Comparison of ENCODE assay signal across 22 cellular contexts in the genomic region with DNA sequence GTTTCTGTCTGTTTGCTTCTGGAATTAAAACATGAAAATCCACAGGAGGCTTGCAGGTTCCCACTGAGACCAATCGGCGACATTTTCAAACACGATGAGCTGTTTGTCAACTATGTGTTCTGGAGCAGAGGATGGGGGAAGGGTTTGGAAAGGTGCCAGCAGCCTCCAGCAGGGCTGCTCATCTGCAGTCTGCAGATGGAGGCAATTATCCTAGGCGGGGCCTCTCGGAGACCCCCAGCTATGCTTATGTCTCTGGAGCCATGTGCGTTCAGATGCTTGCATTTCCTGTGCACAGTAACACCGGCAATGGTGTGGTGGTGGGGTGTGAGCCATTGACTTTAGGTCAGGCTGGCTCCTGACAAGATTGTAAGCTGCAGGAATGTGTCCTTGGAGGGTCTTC. TPM values are rescaled to one million over a fixed set of nuclear protein-coding genes. Genes with fewer than 3 reads are reported as not detected.
DNase-seq lines count a peak whose midpoint lies in the region; ATAC-seq and TF ChIP-seq lines count a peak whose summit lies in the region.
"Had no signal": no experiment of that assay in that cellular context is flagged by ENCODE, and none has a peak within 500 bp of the region (broad histone marks: within the 10 kb centered on the region; RNA-seq: fewer than 3 reads in every experiment).

No MANE protein-coding gene starts in this region.

- peaks cover 31% of the 10 kb centered on the region for H3K4me1 ChIP-seq in A673 (ENCODE audit: insufficient read depth, low read length, poor library complexity, severe bottlenecking)
- H3K4me1 ChIP-seq in right cardiac atrium (ENCODE audit: control insufficient read depth, insufficient read depth, low read length): no peaks in the 10 kb centered on the region
- H3K4me1 ChIP-seq: Caco-2 had no signal

- H3K9me3 Mint-ChIP-seq in osteocyte (ENCODE audit: unreplicated experiment): no peaks in the 10 kb centered on the region
- no peaks in the 10 kb centered on the region for H3K9me3 Mint-ChIP-seq in chondrocyte (ENCODE audit: low read depth)
- H3K9me3 Mint-ChIP-seq: activated naive CD8-positive, alpha-beta T cell treated with anti-CD3 and anti-CD28 coated beads for 36 hours; central memory CD8-positive, alpha-beta T cell had no signal

- no peaks in the 10 kb centered on the region for H3K9me3 ChIP-seq in A673 (ENCODE audit: low read depth, low read length, poor library complexity, severe bottlenecking)
- no peaks in the 10 kb centered on the region for H3K9me3 ChIP-seq in right cardiac atrium (ENCODE audit: control insufficient read depth, low read length)
- H3K9me3 ChIP-seq: Caco-2 had no signal

- H3K27me3 Mint-ChIP-seq in osteocyte (ENCODE audit: unreplicated experiment) (peaks cover 4% of the 10 kb centered on the region), chondrocyte (ENCODE audit: low read depth) (peaks cover 9% of the 10 kb centered on the region)

- H3K27ac Mint-ChIP-seq in osteocyte (ENCODE audit: unreplicated experiment) (no peak overlapping the region), chondrocyte (ENCODE audit: unreplicated experiment) (no peak overlapping the region)
- H3K27ac Mint-ChIP-seq: activated CD4-positive, alpha-beta T cell treated with anti-CD3 and anti-CD28 coated beads for 36 hours; activated naive CD8-positive, alpha-beta T cell treated with anti-CD3 and anti-CD28 coated beads for 36 hours had no signal

- H3K36me3 ChIP-seq in A673 (ENCODE audit: insufficient read depth, low read length, poor library complexity, severe bottlenecking): no peaks in the 10 kb centered on the region

- no peaks in the 10 kb centered on the region for H3K27me3 ChIP-seq in A673 (replicated peaks; ENCODE audit: insufficient read depth, low read depth, low read length, poor library complexity)
- H3K27me3 ChIP-seq in right cardiac atrium (ENCODE audit: control insufficient read depth, insufficient read depth): no peaks in the 10 kb centered on the region

- H3K4me3 Mint-ChIP-seq in osteocyte (ENCODE audit: unreplicated experiment) (no peak overlapping the region), chondrocyte (ENCODE audit: unreplicated experiment) (no peak overlapping the region)
- H3K4me3 Mint-ChIP-seq: activated CD4-positive, alpha-beta T cell treated with anti-CD3 and anti-CD28 coated beads for 36 hours; activated naive CD8-positive, alpha-beta T cell treated with anti-CD3 and anti-CD28 coated beads for 36 hours; central memory CD8-positive, alpha-beta T cell had no signal

- no peaks in the 10 kb centered on the region for H3K36me3 Mint-ChIP-seq in osteocyte (ENCODE audit: unreplicated experiment)
- no peaks in the 10 kb centered on the region for H3K36me3 Mint-ChIP-seq in chondrocyte (ENCODE audit: low read depth)
- H3K36me3 Mint-ChIP-seq: activated naive CD8-positive, alpha-beta T cell treated with anti-CD3 and anti-CD28 coated beads for 36 hours had no signal

- no peak for TF ChIP-seq CTCF in A673 (conservative IDR thresholded peaks at IDR 0.05; ENCODE audit: low read depth, low read length)
- no peak for TF ChIP-seq CTCF in osteocyte (IDR thresholded peaks at IDR 0.05)
- TF ChIP-seq CTCF in chondrocyte (IDR thresholded peaks at IDR 0.05): no peak

- intact Hi-C loops in A673 (cut with micrococcal nuclease; ENCODE audit: unreplicated experiment) (loop anchor here (1.0 kb wide), 1 partner anchor 45 kb away; no protein-coding TSS in a partner anchor), right cardiac atrium (cut with DNase I) (no loop called here)

- H3K4me1 Mint-ChIP-seq in osteocyte (ENCODE audit: unreplicated experiment) (peaks cover 7% of the 10 kb centered on the region), chondrocyte (ENCODE audit: low read depth) (no peaks in the 10 kb centered on the region)
- H3K4me1 Mint-ChIP-seq: activated CD4-positive, alpha-beta T cell treated with anti-CD3 and anti-CD28 coated beads for 36 hours; activated naive CD8-positive, alpha-beta T cell treated with anti-CD3 and anti-CD28 coated beads for 36 hours had no signal

- CTCF ChIA-PET in A673 (lab: Charles Lee): no interaction called here

- POLR2A ChIA-PET in A673 (lab: Charles Lee; ENCODE audit: low non-redundant PET): no interaction called here

- peak; percentile 94 for DNase-seq in A673 (ENCODE audit: low spot score)
- peak; percentile 4 for DNase-seq in LHCN-M2 (ENCODE audit: low read depth)
- peak; percentile 94 for DNase-seq in NCI-H748 treated with DMSO at 0.1 percent for 48 hours (lab: John Stamatoyannopoulos, UW)
- peak; percentile 10 for DNase-seq in fibroblast of gingiva (ENCODE audit: low read depth)
- no peak for DNase-seq in osteocyte (ENCODE audit: extremely low spot score, unreplicated experiment)
- DNase-seq in right cardiac atrium: no peak
- no peak for DNase-seq in NK-92 treated with Interleukin-12 subunit alpha and Interleukin-12 subunit beta, amount 100 ng/mL, for 24 hours (lab: John Stamatoyannopoulos, UW)
- no peak for DNase-seq in chondrocyte (ENCODE audit: low spot score)
- DNase-seq: activated CD4-positive, alpha-beta T cell treated with anti-CD3 and anti-CD28 coated beads for 36 hours; activated naive CD8-positive, alpha-beta T cell treated with anti-CD3 and anti-CD28 coated beads for 36 hours; Caco-2; hippocampal formation; NCI-H2029 treated with DMSO at 0.1 percent for 48 hours; posterior cingulate gyrus; stimulated activated CD4-positive, alpha-beta T cell treated with anti-CD3 and anti-CD28 coated beads, Interleukin-12 subunit alpha, Interleukin-12 subunit beta, amount 100 ng/mL, for 4 hours had no signal

- peak overlapping the region; percentile 66 for H3K27ac ChIP-seq in A673 (ENCODE audit: low read depth, low read length, poor library complexity, severe bottlenecking)
- H3K27ac ChIP-seq in right cardiac atrium (ENCODE audit: low read length): no peak overlapping the region
- H3K27ac ChIP-seq: RWPE1 had no signal

- ATAC-seq in right cardiac atrium: no peak
- ATAC-seq: activated CD4-positive, alpha-beta T cell treated with anti-CD3 and anti-CD28 coated beads for 36 hours; left lobe of liver had no signal

- H3K4me3 ChIP-seq in A673 (ENCODE audit: low read depth, low read length, poor library complexity, severe bottlenecking) (no peak overlapping the region), right cardiac atrium (ENCODE audit: low read length) (no peak overlapping the region)

- BruUV-seq in A673 (replicated peaks; lab: Mats Ljungman, UMichigan): no TSS peak

- 19% methylated on average over 7 of the region's 7 CpGs for WGBS in right cardiac atrium

RNA-seq across cellular contexts. Expression of gene RPH3A, which starts 51.7 kb away (rescaled TPM):
- total RNA-seq in A673 (2021): 0.90 and 1.3 TPM in 2 replicates
- not detected in 2 replicates for total RNA-seq in LHCN-M2 (2014; rRNA removed)
- not detected for polyA plus RNA-seq in LHCN-M2 (2012)
- not detected in 2 replicates for total RNA-seq in osteocyte
- total RNA-seq in right cardiac atrium: not detected
- not detected for polyA plus RNA-seq in right cardiac atrium
- not detected in 3 replicates for total RNA-seq in chondrocyte
- total RNA-seq: activated CD4-positive, alpha-beta T cell treated with anti-CD3 and anti-CD28 coated beads for 36 hours; activated naive CD8-positive, alpha-beta T cell treated with anti-CD3 and anti-CD28 coated beads for 36 hours; Caco-2; endothelial cell of umbilical vein; H1; left lobe of liver; T-helper 2 cell treated with Interferon-gamma antibody and Interleukin-4, amounts not matched to agents 100 ng/mL and 5 ng/mL, for 36 hours had no signal
- polyA plus RNA-seq: AG04450, endothelial cell of umbilical vein, H1 had no signal

Comparison
In these comparisons a context has a peak if more than half of its experiments do, and no peak if none do; other contexts are left out.
1. DNase-seq: peak in A673 (single experiment), LHCN-M2 (single experiment), NCI-H748 treated with DMSO at 0.1 percent for 48 hours (single experiment) and fibroblast of gingiva (single experiment); none in osteocyte (single experiment), right cardiac atrium (0 of 3), NK-92 treated with Interleukin-12 subunit alpha and Interleukin-12 subunit beta, amount 100 ng/mL, for 24 hours (single experiment) and chondrocyte (single experiment).